1 cellular context compared by ENCODE assay signal in genomic region chr5:38162625-38163024, GRCh38.
TF ChIP-seq lines count a peak whose summit lies in the region.

No MANE protein-coding gene starts in this region.

TF ChIP-seq in IMR-90, 13 proteins besides CTCF, POLR2A, EP300 and RAD21 (continued from another document):
- no peak for TF ChIP-seq ELK1 (IDR thresholded peaks at IDR 0.05; ENCODE audit: borderline replicate concordance, low read depth, low read length)
- no peak for TF ChIP-seq CHD1 (IDR thresholded peaks at IDR 0.05; ENCODE audit: low read depth, low read length)
- no peak for TF ChIP-seq CEBPB (IDR thresholded peaks at IDR 0.05; ENCODE audit: low read depth, low read length)
- TF ChIP-seq USF2 (IDR thresholded peaks at IDR 0.05; ENCODE audit: low read depth, low read length) = no peak
- no peak for TF ChIP-seq SMC3 (IDR thresholded peaks at IDR 0.05; ENCODE audit: low read depth, low read length)
- no peak for TF ChIP-seq RFX5 (IDR thresholded peaks at IDR 0.05; ENCODE audit: low read depth, low read length)
- TF ChIP-seq MAZ (IDR thresholded peaks at IDR 0.05; ENCODE audit: borderline replicate concordance, low read depth, low read length) = no peak
